Comparison of ENCODE assay signal across 19 cellular contexts in the genomic region with DNA sequence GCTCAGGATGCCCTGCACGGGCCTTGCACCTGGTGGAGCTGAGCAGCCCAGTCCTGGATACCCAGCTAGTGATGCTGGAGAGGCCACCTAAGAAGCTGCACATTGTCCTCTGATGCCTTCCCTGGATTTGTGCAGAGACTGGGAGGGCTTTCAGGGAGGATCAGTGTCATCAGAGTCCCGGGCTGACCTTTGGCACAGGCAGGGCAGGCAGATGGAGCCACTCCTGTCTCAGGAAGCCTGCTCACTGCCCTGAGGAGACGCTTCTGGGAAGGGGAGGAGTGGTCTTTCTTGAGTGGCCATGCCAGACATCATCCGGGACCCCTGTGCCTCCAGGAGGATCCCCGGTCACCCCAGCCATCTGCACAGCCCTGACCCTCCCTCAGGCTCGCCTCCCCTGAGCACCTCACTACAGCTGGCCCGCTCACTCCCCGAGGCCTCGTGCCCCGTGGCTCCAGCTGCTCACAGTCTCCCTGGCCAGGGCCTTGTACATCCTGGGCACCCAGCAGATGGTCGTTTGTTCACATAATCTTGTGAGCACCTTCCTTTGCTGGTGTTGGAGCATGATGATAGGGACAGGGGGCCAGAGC. TPM values are rescaled to one million over a fixed set of nuclear protein-coding genes. Genes with fewer than 3 reads are reported as not detected.
"Had no signal": no experiment of that assay in that cellular context is flagged by ENCODE, and none has a peak within 500 bp of the region (broad histone marks: within the 10 kb centered on the region; RNA-seq: fewer than 3 reads in every experiment).

No MANE protein-coding gene starts in this region.

- H3K27ac Mint-ChIP-seq: immature natural killer cell; natural killer cell treated with Interleukin-12 subunit alpha and Interleukin-12 subunit beta and Interleukin-15 and Interleukin-18, amount 100 ng/mL, for 72 hours; type B pancreatic cell had no signal

- H3K4me1 Mint-ChIP-seq: immature natural killer cell had no signal

- ATAC-seq: gastrocnemius medialis, left ventricle myocardium superior had no signal

- H3K27me3 Mint-ChIP-seq: natural killer cell treated with Interleukin-12 subunit alpha and Interleukin-12 subunit beta and Interleukin-15 and Interleukin-18, amount 100 ng/mL, for 72 hours; type B pancreatic cell had no signal

- H3K4me3 Mint-ChIP-seq: immature natural killer cell; natural killer cell treated with Interleukin-12 subunit alpha and Interleukin-12 subunit beta and Interleukin-15 and Interleukin-18, amount 100 ng/mL, for 72 hours; type B pancreatic cell had no signal

- DNase-seq: effector memory CD4-positive, alpha-beta T cell; gastrocnemius medialis; immature natural killer cell; left ventricle myocardium superior; mesenchymal stem cell; midbrain; small intestine; stimulated activated CD4-positive, alpha-beta T cell treated with anti-CD3 and anti-CD28 coated beads, Interleukin-2, amount 100 ng/mL, for 48 hours; stimulated activated naive CD4-positive, alpha-beta T cell treated with Interleukin-2 at 50 U/mL for 16 hours; thyroid gland; uterus had no signal

- H3K36me3 Mint-ChIP-seq: immature natural killer cell; natural killer cell treated with Interleukin-12 subunit alpha and Interleukin-12 subunit beta and Interleukin-15 and Interleukin-18, amount 100 ng/mL, for 72 hours; type B pancreatic cell had no signal

- H3K9me3 Mint-ChIP-seq: immature natural killer cell; natural killer cell treated with Interleukin-12 subunit alpha and Interleukin-12 subunit beta and Interleukin-15 and Interleukin-18, amount 100 ng/mL, for 72 hours; type B pancreatic cell had no signal

RNA-seq across cellular contexts. Expression of a gene that starts 47.2 kb away (rescaled TPM):
- total RNA-seq: esophagus muscularis mucosa; fibroblast of villous mesenchyme; gastrocnemius medialis; left ventricle myocardium superior; lung; natural killer cell treated with Interleukin-12 subunit alpha and Interleukin-12 subunit beta and Interleukin-15 and Interleukin-18, amount 100 ng/mL, for 72 hours; osteoblast; pulmonary artery endothelial cell; right atrium auricular region had no signal
